In genomic region chr14:30521899-30522736, GRCh38 we compare ENCODE assay signal across 8 cellular contexts. TPM values are rescaled to one million over a fixed set of nuclear protein-coding genes. Genes with fewer than 3 reads are reported as not detected.
DNase-seq lines count a peak whose midpoint lies in the region; ATAC-seq, FAIRE-seq and TF ChIP-seq lines count a peak whose summit lies in the region.

No MANE protein-coding gene starts in this region.

- no peak for TF ChIP-seq EP300 in K562 (IDR thresholded peaks at IDR 0.05; ENCODE audit: low read length)

- no peak overlapping the region for H3K9ac ChIP-seq in K562 (ENCODE audit: insufficient read depth in 1 of 2, low read depth in 2 of 2, low read length in 2 of 2)

- H3K27ac Mint-ChIP-seq in activated T-helper 2 cell treated with anti-CD3 and anti-CD28 coated beads, Interferon-gamma antibody, Interleukin-2, Interleukin-4, amounts not matched to agents 10 μg/mL and 5 μg/mL and 100 μg/mL, durations not matched to agents 14 hours and 24 hours and 36 hours, result no peak overlapping the region

- intact Hi-C loops in K562 (cut with micrococcal nuclease), result loop anchor here (1.0 to 10.0 kb wide), 3 partner anchors 147 to 517 kb away; no protein-coding TSS in a partner anchor
- intact Hi-C loops in left lung (cut with DNase I), result loop anchor here in 1 of 2 donors (10.0 kb wide), 1 partner anchor 147 kb away; no protein-coding TSS in a partner anchor
- intact Hi-C loops in activated T-helper 2 cell treated with anti-CD3 and anti-CD28 coated beads, Interferon-gamma antibody, Interleukin-2, Interleukin-4, amounts not matched to agents 10 μg/mL and 5 μg/mL and 100 μg/mL, durations not matched to agents 14 hours and 24 hours and 36 hours (cut with micrococcal nuclease), result loop anchor here (1.0 kb wide), 1 partner anchor 147 kb away; no protein-coding TSS in a partner anchor

- in situ Hi-C loops in K562 (cut with MboI), result no loop called here

- H3K4me1 ChIP-seq in K562 (replicated peaks in 1 of 2; ENCODE audit: control insufficient read depth in 2 of 2, insufficient read depth in 2 of 2, low read length in 2 of 2) (no peaks in the 10 kb centered on the region), left lung (no peaks in the 10 kb centered on the region)

- no peaks in the 10 kb centered on the region for H3K9me1 ChIP-seq in K562 (ENCODE audit: control insufficient read depth, insufficient read depth, low read length)

- TF ChIP-seq POLR2A in K562 (conservative IDR thresholded peaks at IDR 0.05), result no peak

- H3K9me3 ChIP-seq in AG04450 (ENCODE audit: control insufficient read depth, insufficient read depth, low read length) (no peaks in the 10 kb centered on the region), K562 (replicated peaks; ENCODE audit: control insufficient read depth, insufficient read depth, low read depth, low read length) (no peaks in the 10 kb centered on the region), left lung (no peaks in the 10 kb centered on the region)

- DNase-seq in AG04450 (ENCODE audit: low read depth, low spot score) (no peak), NCI-H345 (lab: John Stamatoyannopoulos, UW) (peak; percentile 43), K562 (ENCODE audit: extremely low read depth in 1 of 4, low spot score in 3 of 4) (peak; percentile 20 to 49 (median 26)), left lung (no peak)
- no peak for DNase-seq in activated T-helper 2 cell treated with anti-CD3 and anti-CD28 coated beads, Interferon-gamma antibody, Interleukin-2, Interleukin-4, amounts not matched to agents 10 μg/mL and 5 μg/mL and 100 μg/mL, durations not matched to agents 14 hours and 24 hours and 36 hours (ENCODE audit: low spot score)

- WGBS in K562 (ENCODE audit: insufficient coverage, low coverage, missing lambda C conversion rate), result 5% methylated on average over 8 of the region's 9 CpGs

- H3K4me3 ChIP-seq in AG04450 (ENCODE audit: low read depth, low read length), result no peak overlapping the region
- no peak overlapping the region for H3K4me3 ChIP-seq in K562
- no peak overlapping the region for H3K4me3 ChIP-seq in left lung

- H3K36me3 ChIP-seq in K562 (ENCODE audit: control insufficient read depth, insufficient read depth, low read length), result no peaks in the 10 kb centered on the region
- H3K36me3 ChIP-seq in left lung, result no peaks in the 10 kb centered on the region

- H4K20me1 ChIP-seq in K562 (replicated peaks; ENCODE audit: control insufficient read depth, insufficient read depth, low read length), result no peaks in the 10 kb centered on the region

- no peaks in the 10 kb centered on the region for H3K27me3 ChIP-seq in AG04450 (ENCODE audit: control insufficient read depth, insufficient read depth, low read length)
- no peaks in the 10 kb centered on the region for H3K27me3 ChIP-seq in K562 (ENCODE audit: control insufficient read depth in 2 of 2, insufficient read depth in 2 of 2, low read length in 2 of 2)
- no peaks in the 10 kb centered on the region for H3K27me3 ChIP-seq in left lung

- CTCF ChIA-PET in AG04450 (lab: Charles Lee) (interaction anchor here (0.5 to 2.7 kb wide), 21 partner anchors 8 to 312 kb away, joined by 3 to 12 read pairs (median 4); partner anchors contain the start of gene G2E3), K562 (lab: Yijun Ruan, JAX; ENCODE audit: low intra/inter-chr PET ratio) (interaction anchor here (1.9 kb wide), 1 partner anchor 146 kb away, joined by 5 read pairs; no protein-coding TSS in a partner anchor)

- ATAC-seq in HG03025 (IDR thresholded peaks at IDR 0.05; ENCODE audit: low FRiP score, unreplicated experiment), result peak; percentile 59
- 0 out of 3 replicates have a peak, but pooled peaks have one; percentile 41 for ATAC-seq in K562
- peak; percentile 57 for ATAC-seq in left lung
- ATAC-seq in activated CD4-positive, CD25-positive, alpha-beta regulatory T cell treated with anti-CD3 and anti-CD28 coated beads, Interleukin-2, amount 50 U/mL, for 24 hours, result no peak

- peak; percentile 44 for FAIRE-seq in K562 (lab: Jason Lieb, UNC)

- peaks cover 8% of the 10 kb centered on the region for H3K4me1 Mint-ChIP-seq in activated T-helper 2 cell treated with anti-CD3 and anti-CD28 coated beads, Interferon-gamma antibody, Interleukin-2, Interleukin-4, amounts not matched to agents 10 μg/mL and 5 μg/mL and 100 μg/mL, durations not matched to agents 14 hours and 24 hours and 36 hours (ENCODE audit: low read depth)

- H3K27ac ChIP-seq in AG04450 (ENCODE audit: low read depth, low read length), result no peak overlapping the region
- no peak overlapping the region for H3K27ac ChIP-seq in K562 (ENCODE audit: extremely low read depth, low read depth, low read length)
- no peak overlapping the region for H3K27ac ChIP-seq in left lung

- POLR2A ChIA-PET in AG04450 (lab: Yijun Ruan, JAX), result no interaction called here
- POLR2A ChIA-PET in K562 (lab: Yijun Ruan, JAX), result interaction anchor here (0.5 to 0.7 kb wide), 2 partner anchors 12 to 32 kb away, joined by 3 read pairs; no protein-coding TSS in a partner anchor

- TF ChIP-seq RAD21 in K562 (CRISPR knock-in tag; conservative IDR thresholded peaks at IDR 0.05 in 1 of 2, IDR thresholded peaks at IDR 0.05 in 1 of 2), result peak; percentile 65 to 77

- TF ChIP-seq CTCF in AG04450 (IDR thresholded peaks at IDR 0.05; ENCODE audit: low read depth, low read length) (peak; percentile 83), GM12872 (IDR thresholded peaks at IDR 0.05; ENCODE audit: insufficient read depth, low read depth, low read length) (peak; percentile 72), K562 (IDR thresholded peaks at IDR 0.05 in 2 of 3, conservative IDR thresholded peaks at IDR 0.05 in 1 of 3; ENCODE audit: insufficient read depth in 2 of 3, low read depth in 1 of 3, low read length in 3 of 3) (peak; percentile 26 to 76 (median 36); a peak in 4 of 6 replicates), left lung (IDR thresholded peaks at IDR 0.05) (peak; percentile 61)

- H3K36me3 Mint-ChIP-seq in activated T-helper 2 cell treated with anti-CD3 and anti-CD28 coated beads, Interferon-gamma antibody, Interleukin-2, Interleukin-4, amounts not matched to agents 10 μg/mL and 5 μg/mL and 100 μg/mL, durations not matched to agents 14 hours and 24 hours and 36 hours (ENCODE audit: low read depth), result no peaks in the 10 kb centered on the region

- no peaks in the 10 kb centered on the region for H3K27me3 Mint-ChIP-seq in activated T-helper 2 cell treated with anti-CD3 and anti-CD28 coated beads, Interferon-gamma antibody, Interleukin-2, Interleukin-4, amounts not matched to agents 10 μg/mL and 5 μg/mL and 100 μg/mL, durations not matched to agents 14 hours and 24 hours and 36 hours (ENCODE audit: low read depth)

- H3K9me3 Mint-ChIP-seq in activated T-helper 2 cell treated with anti-CD3 and anti-CD28 coated beads, Interferon-gamma antibody, Interleukin-2, Interleukin-4, amounts not matched to agents 10 μg/mL and 5 μg/mL and 100 μg/mL, durations not matched to agents 14 hours and 24 hours and 36 hours, result no peaks in the 10 kb centered on the region

- H2AFZ ChIP-seq in K562 (ENCODE audit: low read depth, low read length), result no peak overlapping the region

- H3K4me3 Mint-ChIP-seq in activated T-helper 2 cell treated with anti-CD3 and anti-CD28 coated beads, Interferon-gamma antibody, Interleukin-2, Interleukin-4, amounts not matched to agents 10 μg/mL and 5 μg/mL and 100 μg/mL, durations not matched to agents 14 hours and 24 hours and 36 hours (ENCODE audit: low read depth), result no peak overlapping the region

- no peak overlapping the region for H3K4me2 ChIP-seq in K562 (ENCODE audit: insufficient read depth, low read length)

- H3K79me2 ChIP-seq in K562 (ENCODE audit: control insufficient read depth, insufficient read depth, low read length), result no peaks in the 10 kb centered on the region

- BruUV-seq in K562 (replicated peaks; lab: Mats Ljungman, UMichigan), result no TSS peak

TF ChIP-seq in K562, 482 proteins besides CTCF, POLR2A, EP300 and RAD21 (continues in another document):
- TF ChIP-seq DEAF1 (CRISPR knock-in tag; IDR thresholded peaks at IDR 0.05), result 0 out of 2 replicates have a peak, but pooled peaks have one; percentile 27
- TF ChIP-seq HDAC3 (IDR thresholded peaks at IDR 0.05; ENCODE audit: borderline replicate concordance, partially characterized antibody), result no peak

RNA-seq across cellular contexts. Expression of gene G2E3, which starts 36.8 kb away (rescaled TPM):
- polyA plus RNA-seq in AG04450 (2011; rRNA removed) (12.6 and 21.7 TPM in 2 replicates), K562 (2011; rRNA removed) (25.3 and 31.3 TPM in 2 replicates), K562 (2014; fragmentation: Illumina TruSeq; extraction: Trizol) (18.1 and 20.4 TPM in 2 replicates), K562 (2014; fragmentation: Nextera tagmentation; extraction: Ambion mirVana) (10 to 100 TPM; 20.2 to 53.5 TPM), K562 (2014; rRNA removed) (13.6 and 14.7 TPM in 2 replicates)
- polyA minus RNA-seq in AG04450 (2011; rRNA and poly(A)+ RNA removed), result 9.2 and 19.2 TPM in 2 replicates
- 17.0 and 66.9 TPM in 2 replicates for total RNA-seq in K562 (2011; cell fraction: chromatin; rRNA removed; ENCODE audit: low replicate concordance)
- total RNA-seq in K562 (2011; cell fraction: nucleolus; rRNA removed), result 10.3 and 14.1 TPM in 2 replicates
- total RNA-seq in K562 (2011; cell fraction: nucleoplasm; rRNA removed), result 27.8 and 43.4 TPM in 2 replicates
- total RNA-seq in K562 (2014; rRNA removed) (9.8 and 10.7 TPM in 2 replicates), K562 (2014; rRNA removed; fragmentation: Illumina TruSeq; extraction: Trizol) (35.4 and 41.0 TPM in 2 replicates), K562 (2015; rRNA removed; fragmentation: Illumina TruSeq; extraction: Trizol) (24.7 and 25.4 TPM in 2 replicates), K562 (2021) (24.2 and 25.8 TPM in 2 replicates), left lung (10 to 100 TPM; 16.8 to 17.5 TPM)
- 3.2 and 7.3 TPM in 2 replicates for polyA plus RNA-seq in K562 (2011; cell fraction: cytosol; rRNA removed)
- 9.6 and 12.7 TPM in 2 replicates for polyA plus RNA-seq in K562 (2011; cell fraction: nucleus; rRNA removed)
- 12.9 and 13.2 TPM in 2 replicates for polyA plus RNA-seq in K562 (2012)
- polyA minus RNA-seq in K562 (2011; rRNA and poly(A)+ RNA removed), result 49.3 and 50.0 TPM in 2 replicates
- polyA minus RNA-seq in K562 (2011; cell fraction: cytosol; rRNA and poly(A)+ RNA removed), result 17.1 and 23.4 TPM in 2 replicates
- 16.8 and 33.2 TPM in 2 replicates for polyA minus RNA-seq in K562 (2011; cell fraction: nucleus; rRNA and poly(A)+ RNA removed)
- total RNA-seq in activated T-helper 2 cell treated with anti-CD3 and anti-CD28 coated beads, Interferon-gamma antibody, Interleukin-2, Interleukin-4, amounts not matched to agents 10 μg/mL and 5 μg/mL and 100 μg/mL, durations not matched to agents 14 hours and 24 hours and 36 hours, result 24.7 and 26.4 TPM in 2 replicates

Comparison
In these comparisons a context has a peak if more than half of its experiments do, and no peak if none do; other contexts are left out.
1. DNase-seq: peak in NCI-H345 (single experiment) and K562 (4 of 4); none in AG04450 (single experiment), left lung (0 of 2) and activated T-helper 2 cell treated with anti-CD3 and anti-CD28 coated beads, Interferon-gamma antibody, Interleukin-2, Interleukin-4, amounts not matched to agents 10 μg/mL and 5 μg/mL and 100 μg/mL, durations not matched to agents 14 hours and 24 hours and 36 hours (single experiment).
2. ATAC-seq: peak in HG03025 (single experiment), K562 (single experiment) and left lung (single experiment); none in activated CD4-positive, CD25-positive, alpha-beta regulatory T cell treated with anti-CD3 and anti-CD28 coated beads, Interleukin-2, amount 50 U/mL, for 24 hours (0 of 2).
3. Peak in every context shown above with its lines, with median percentiles within 50 percentile points of each other: CTCF ChIP-seq.